ENCODE assay signal across 27 cellular contexts in the genomic region with DNA sequence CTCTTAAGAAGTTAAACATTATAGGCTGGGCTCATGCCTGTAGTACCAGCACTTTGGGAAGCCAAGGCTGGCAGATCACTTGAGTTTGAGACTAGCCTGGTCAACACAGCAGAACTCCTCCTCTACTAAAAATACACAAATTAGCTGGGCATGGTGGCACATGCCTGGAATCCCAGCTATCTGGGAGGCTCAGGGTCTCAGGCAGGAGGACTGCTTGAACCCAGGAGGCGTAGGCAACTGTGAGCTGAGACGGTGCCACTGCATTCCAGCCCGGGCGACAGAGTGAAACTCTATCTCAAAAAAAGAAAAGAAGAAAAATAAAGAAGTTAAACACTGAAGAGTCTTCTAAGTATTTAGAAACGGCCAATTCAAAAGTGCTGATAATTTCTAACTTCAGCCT.
"Had no signal": no experiment of that assay in that cellular context is flagged by ENCODE, and none has a peak within 500 bp of the region (broad histone marks: within the 10 kb centered on the region; RNA-seq: fewer than 3 reads in every experiment).

No MANE protein-coding gene starts in this region.

- ATAC-seq: foreskin keratinocyte; gastroesophageal sphincter; heart left ventricle; left lung; naive thymus-derived CD8-positive, alpha-beta T cell; pancreas; right lobe of liver; stimulated activated effector memory CD8-positive, alpha-beta T cell treated with anti-CD3 and anti-CD28 coated beads, Interleukin-12 subunit alpha, Interleukin-12 subunit beta, amount 100 ng/mL, for 72 hours had no signal

- H3K27me3 Mint-ChIP-seq: naive thymus-derived CD8-positive, alpha-beta T cell had no signal

- H3K36me3 Mint-ChIP-seq: naive thymus-derived CD8-positive, alpha-beta T cell; stimulated activated effector memory CD8-positive, alpha-beta T cell treated with anti-CD3 and anti-CD28 coated beads, Interleukin-12 subunit alpha, Interleukin-12 subunit beta, amount 100 ng/mL, for 72 hours had no signal

- H3K79me2 ChIP-seq: hepatocyte had no signal

- H3K4me3 ChIP-seq: coronary artery, esophagus muscularis mucosa, gastroesophageal sphincter, heart left ventricle, hepatocyte, left lung, pancreas, right lobe of liver, smooth muscle cell, stomach, thyroid gland, vagina had no signal

- H3K9me3 Mint-ChIP-seq: nephron progenitor cell had no signal

- H2AFZ ChIP-seq: hepatocyte had no signal

- H3K9me3 ChIP-seq: pancreas, right lobe of liver, thyroid gland, vagina had no signal

- H3K4me2 ChIP-seq: hepatocyte, smooth muscle cell had no signal

- H3K27ac ChIP-seq: coronary artery, esophagus muscularis mucosa, foreskin keratinocyte, gastroesophageal sphincter, heart left ventricle, hepatocyte, left lung, pancreas, right lobe of liver, stomach, thyroid gland, vagina had no signal

- H3K27me3 ChIP-seq: esophagus muscularis mucosa, foreskin keratinocyte, gastroesophageal sphincter, heart left ventricle, hepatocyte, left lung, pancreas, right lobe of liver, stomach, thyroid gland, vagina had no signal

- H3K4me1 ChIP-seq: esophagus muscularis mucosa, foreskin keratinocyte, gastroesophageal sphincter, heart left ventricle, left lung, pancreas, right lobe of liver, stomach, thyroid gland, vagina had no signal

- H3K4me3 Mint-ChIP-seq: naive thymus-derived CD8-positive, alpha-beta T cell; nephron progenitor cell; stimulated activated effector memory CD8-positive, alpha-beta T cell treated with anti-CD3 and anti-CD28 coated beads, Interleukin-12 subunit alpha, Interleukin-12 subunit beta, amount 100 ng/mL, for 72 hours had no signal

- H3K27ac Mint-ChIP-seq: naive thymus-derived CD8-positive, alpha-beta T cell; nephron progenitor cell; stimulated activated effector memory CD8-positive, alpha-beta T cell treated with anti-CD3 and anti-CD28 coated beads, Interleukin-12 subunit alpha, Interleukin-12 subunit beta, amount 100 ng/mL, for 72 hours had no signal

- DNase-seq: dermis blood vessel endothelial cell; effector memory CD4-positive, alpha-beta T cell; foreskin keratinocyte; heart left ventricle; kidney; left lung; mesendoderm; naive thymus-derived CD8-positive, alpha-beta T cell; nephron progenitor cell; occipital lobe; pancreas; right lobe of liver; stimulated activated CD4-positive, alpha-beta T cell treated with anti-CD3 and anti-CD28 coated beads, Interleukin-12 subunit alpha, Interleukin-12 subunit beta, amount 100 ng/mL, for 4 hours; stimulated activated CD4-positive, alpha-beta T cell treated with anti-CD3 and anti-CD28 coated beads, Interleukin-1b, Interleukin-23, amount 100 ng/mL, for 48 hours; stimulated activated CD4-positive, alpha-beta T cell treated with anti-CD3 and anti-CD28 coated beads, Interleukin-4, amount 100 ng/mL, for 1 hour; stimulated activated naive CD4-positive, alpha-beta T cell treated with Interleukin-2 at 50 U/mL for 16 hours; stomach; thyroid gland; trophoblast cell had no signal

- FAIRE-seq: endothelial cell of umbilical vein had no signal

- H3K36me3 ChIP-seq: esophagus muscularis mucosa, gastroesophageal sphincter, heart left ventricle, left lung, pancreas, right lobe of liver, stomach, thyroid gland, vagina had no signal

- H3K4me1 Mint-ChIP-seq: nephron progenitor cell; stimulated activated effector memory CD8-positive, alpha-beta T cell treated with anti-CD3 and anti-CD28 coated beads, Interleukin-12 subunit alpha, Interleukin-12 subunit beta, amount 100 ng/mL, for 72 hours had no signal
